ENCODE assay signal across 31 cellular contexts in the genomic region with DNA sequence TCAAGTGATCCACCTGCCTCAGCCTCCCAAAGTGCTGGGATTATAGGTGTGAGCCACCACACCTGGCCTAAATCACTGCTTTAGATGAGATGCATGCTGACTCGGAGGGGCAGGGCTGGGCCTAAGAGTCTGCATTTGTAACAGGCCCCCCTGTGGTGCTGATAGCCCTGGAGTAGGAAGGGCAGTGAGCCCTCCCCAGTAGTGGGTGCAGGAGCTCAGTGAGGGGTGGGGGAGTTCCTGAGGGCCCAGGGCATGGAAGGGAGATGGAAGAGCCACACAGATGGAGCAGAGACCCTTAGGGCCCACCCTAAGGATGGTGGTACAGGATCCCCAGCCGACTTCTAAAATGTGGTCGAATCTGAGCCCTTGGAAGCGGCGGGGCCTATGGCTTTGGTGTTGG.
"Had no signal": no experiment of that assay in that cellular context is flagged by ENCODE, and none has a peak within 500 bp of the region (broad histone marks: within the 10 kb centered on the region; RNA-seq: fewer than 3 reads in every experiment).

No MANE protein-coding gene starts in this region.

- H3K4me3 ChIP-seq: ovary, psoas muscle, right lobe of liver, sigmoid colon, suprapubic skin, testis, tibial artery, transverse colon, upper lobe of right lung, uterus had no signal

- H3K4me1 Mint-ChIP-seq: stimulated activated memory B cell treated with anti-CD40 and anti-IgM and Interleukin-4, amounts not matched to agents 10 μg/mL and 1 μg/mL and 100 μg/mL, for 72 hours; stimulated activated naive CD8-positive, alpha-beta T cell treated with anti-CD3 and anti-CD28 coated beads, Interleukin-15, amount 100 ng/mL, for 72 hours had no signal

- DNase-seq: naive thymus-derived CD8-positive, alpha-beta T cell; nephron progenitor cell; nucleus accumbens; ovary; posterior cingulate gyrus; psoas muscle; right lobe of liver; sigmoid colon; small intestine; stimulated activated CD4-positive, alpha-beta T cell treated with anti-CD3 and anti-CD28 coated beads, Interleukin-15, amount 100 ng/mL, for 24 hours; stimulated activated CD4-positive, alpha-beta T cell treated with anti-CD3 and anti-CD28 coated beads, Interleukin-2, amount 100 ng/mL, for 24 hours; stimulated activated CD4-positive, alpha-beta T cell treated with anti-CD3 and anti-CD28 coated beads, Interleukin-2, amount 100 ng/mL, for 48 hours; stimulated activated CD4-positive, alpha-beta T cell treated with anti-CD3 and anti-CD28 coated beads, Interleukin-4, amount 100 ng/mL, for 24 hours; stimulated activated naive CD4-positive, alpha-beta T cell; stimulated activated naive CD8-positive, alpha-beta T cell treated with anti-CD3 and anti-CD28 coated beads, Interleukin-15, amount 100 ng/mL, for 72 hours; stimulated activated naive CD8-positive, alpha-beta T cell treated with anti-CD3 and anti-CD28 coated beads, Interleukin-15, Interleukin-2, amounts not matched to agents 100 U/mL and 50 U/mL, for 24 hours; substantia nigra; testis; tibial artery; transverse colon; upper lobe of right lung; uterus had no signal

- H3K9me3 Mint-ChIP-seq: naive thymus-derived CD8-positive, alpha-beta T cell; natural killer cell treated with Interleukin-12 subunit alpha and Interleukin-12 subunit beta and Interleukin-15 and Interleukin-18, amount 100 ng/mL, for 72 hours; nephron progenitor cell; neural crest cell; stimulated activated memory B cell treated with anti-CD40 and anti-IgM and Interleukin-4, amounts not matched to agents 10 μg/mL and 1 μg/mL and 100 μg/mL, for 72 hours; stimulated activated naive CD8-positive, alpha-beta T cell treated with anti-CD3 and anti-CD28 coated beads, Interleukin-15, amount 100 ng/mL, for 72 hours; type B pancreatic cell had no signal

- H3K9me3 ChIP-seq: neutrophil, ovary, psoas muscle, right lobe of liver, sigmoid colon, suprapubic skin, testis, tibial artery, transverse colon, upper lobe of right lung, uterus had no signal

- H3K36me3 ChIP-seq: ovary, uterus had no signal

- H3K9ac ChIP-seq: parathyroid adenoma had no signal

- H3K27me3 Mint-ChIP-seq: naive thymus-derived CD8-positive, alpha-beta T cell; natural killer cell treated with Interleukin-12 subunit alpha and Interleukin-12 subunit beta and Interleukin-15 and Interleukin-18, amount 100 ng/mL, for 72 hours; progenitor cell of endocrine pancreas; stimulated activated memory B cell treated with anti-CD40 and anti-IgM and Interleukin-4, amounts not matched to agents 10 μg/mL and 1 μg/mL and 100 μg/mL, for 72 hours; stimulated activated naive CD8-positive, alpha-beta T cell treated with anti-CD3 and anti-CD28 coated beads, Interleukin-15, amount 100 ng/mL, for 72 hours; type B pancreatic cell had no signal

- ATAC-seq: naive thymus-derived CD8-positive, alpha-beta T cell; natural killer cell treated with Interleukin-12 subunit alpha and Interleukin-12 subunit beta and Interleukin-15 and Interleukin-18, amount 100 ng/mL, for 72 hours; psoas muscle; right cardiac atrium; right lobe of liver; stimulated activated memory B cell treated with anti-CD40 and anti-IgM and Interleukin-4, amounts not matched to agents 10 μg/mL and 1 μg/mL and 100 μg/mL, for 72 hours; stimulated activated naive CD8-positive, alpha-beta T cell treated with anti-CD3 and anti-CD28 coated beads, Interleukin-15, amount 100 ng/mL, for 72 hours; stimulated activated naive CD8-positive, alpha-beta T cell treated with anti-CD3 and anti-CD28 coated beads, Interleukin-15, Interleukin-2, amounts not matched to agents 100 U/mL and 50 U/mL, for 24 hours; upper lobe of right lung had no signal

- H3K4me3 Mint-ChIP-seq: naive thymus-derived CD8-positive, alpha-beta T cell; natural killer cell treated with Interleukin-12 subunit alpha and Interleukin-12 subunit beta and Interleukin-15 and Interleukin-18, amount 100 ng/mL, for 72 hours; nephron progenitor cell; neural crest cell; stimulated activated memory B cell treated with anti-CD40 and anti-IgM and Interleukin-4, amounts not matched to agents 10 μg/mL and 1 μg/mL and 100 μg/mL, for 72 hours; stimulated activated naive CD8-positive, alpha-beta T cell treated with anti-CD3 and anti-CD28 coated beads, Interleukin-15, amount 100 ng/mL, for 72 hours; type B pancreatic cell had no signal

- H3K27ac ChIP-seq: neutrophil, ovary, parathyroid adenoma, psoas muscle, right lobe of liver, suprapubic skin, testis, tibial artery, transverse colon, upper lobe of right lung, uterus had no signal

- H3K4me1 ChIP-seq: psoas muscle, right lobe of liver had no signal

- H3K36me3 Mint-ChIP-seq: natural killer cell treated with Interleukin-12 subunit alpha and Interleukin-12 subunit beta and Interleukin-15 and Interleukin-18, amount 100 ng/mL, for 72 hours; stimulated activated memory B cell treated with anti-CD40 and anti-IgM and Interleukin-4, amounts not matched to agents 10 μg/mL and 1 μg/mL and 100 μg/mL, for 72 hours had no signal

- FAIRE-seq: small intestine had no signal

- H3K27ac Mint-ChIP-seq: naive thymus-derived CD8-positive, alpha-beta T cell; natural killer cell treated with Interleukin-12 subunit alpha and Interleukin-12 subunit beta and Interleukin-15 and Interleukin-18, amount 100 ng/mL, for 72 hours; nephron progenitor cell; progenitor cell of endocrine pancreas; stimulated activated memory B cell treated with anti-CD40 and anti-IgM and Interleukin-4, amounts not matched to agents 10 μg/mL and 1 μg/mL and 100 μg/mL, for 72 hours; type B pancreatic cell had no signal
